1 cellular context compared by ENCODE assay signal in the genomic region with DNA sequence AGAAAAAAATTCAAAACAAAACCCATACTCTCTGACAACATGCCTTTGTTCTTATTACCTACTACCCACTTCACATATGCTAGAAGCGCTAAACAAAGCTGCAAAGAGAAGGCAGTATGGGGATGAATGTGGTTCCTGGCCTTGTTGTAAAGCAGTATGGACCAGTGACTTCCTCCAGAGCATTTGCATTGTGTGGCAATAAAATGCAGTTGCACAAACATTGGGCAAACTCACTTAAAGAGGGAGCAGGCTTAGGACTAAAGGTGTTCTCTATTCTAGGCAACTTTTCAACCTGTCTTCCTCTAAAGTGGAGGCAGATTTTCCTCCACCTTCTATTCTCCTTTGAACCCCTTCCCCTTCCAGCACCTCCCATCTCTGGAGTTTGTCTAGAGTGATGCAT.
A peak's percentile ranks its signal among the peaks of the same experiment; 100 is the strongest.
TF ChIP-seq lines count a peak whose summit lies in the region.

No MANE protein-coding gene starts in this region.

TF ChIP-seq in HepG2, 621 proteins besides CTCF, POLR2A, EP300 and RAD21:
- TF ChIP-seq, protein P1, sequence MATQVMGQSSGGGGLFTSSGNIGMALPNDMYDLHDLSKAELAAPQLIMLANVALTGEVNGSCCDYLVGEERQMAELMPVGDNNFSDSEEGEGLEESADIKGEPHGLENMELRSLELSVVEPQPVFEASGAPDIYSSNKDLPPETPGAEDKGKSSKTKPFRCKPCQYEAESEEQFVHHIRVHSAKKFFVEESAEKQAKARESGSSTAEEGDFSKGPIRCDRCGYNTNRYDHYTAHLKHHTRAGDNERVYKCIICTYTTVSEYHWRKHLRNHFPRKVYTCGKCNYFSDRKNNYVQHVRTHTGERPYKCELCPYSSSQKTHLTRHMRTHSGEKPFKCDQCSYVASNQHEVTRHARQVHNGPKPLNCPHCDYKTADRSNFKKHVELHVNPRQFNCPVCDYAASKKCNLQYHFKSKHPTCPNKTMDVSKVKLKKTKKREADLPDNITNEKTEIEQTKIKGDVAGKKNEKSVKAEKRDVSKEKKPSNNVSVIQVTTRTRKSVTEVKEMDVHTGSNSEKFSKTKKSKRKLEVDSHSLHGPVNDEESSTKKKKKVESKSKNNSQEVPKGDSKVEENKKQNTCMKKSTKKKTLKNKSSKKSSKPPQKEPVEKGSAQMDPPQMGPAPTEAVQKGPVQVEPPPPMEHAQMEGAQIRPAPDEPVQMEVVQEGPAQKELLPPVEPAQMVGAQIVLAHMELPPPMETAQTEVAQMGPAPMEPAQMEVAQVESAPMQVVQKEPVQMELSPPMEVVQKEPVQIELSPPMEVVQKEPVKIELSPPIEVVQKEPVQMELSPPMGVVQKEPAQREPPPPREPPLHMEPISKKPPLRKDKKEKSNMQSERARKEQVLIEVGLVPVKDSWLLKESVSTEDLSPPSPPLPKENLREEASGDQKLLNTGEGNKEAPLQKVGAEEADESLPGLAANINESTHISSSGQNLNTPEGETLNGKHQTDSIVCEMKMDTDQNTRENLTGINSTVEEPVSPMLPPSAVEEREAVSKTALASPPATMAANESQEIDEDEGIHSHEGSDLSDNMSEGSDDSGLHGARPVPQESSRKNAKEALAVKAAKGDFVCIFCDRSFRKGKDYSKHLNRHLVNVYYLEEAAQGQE (IDR thresholded peaks at IDR 0.05; ENCODE audit: borderline replicate concordance in 1 of 2, low read depth in 1 of 2, low read length in 2 of 2), result no peak
- peak; percentile 81 for TF ChIP-seq CEBPB (IDR thresholded peaks at IDR 0.05; ENCODE audit: borderline replicate concordance, low read depth, low read length)
- TF ChIP-seq ZNF546 (CRISPR knock-in tag; conservative IDR thresholded peaks at IDR 0.05), result no peak
- TF ChIP-seq POLR2G (IDR thresholded peaks at IDR 0.05; ENCODE audit: low read depth, low read length), result no peak
- TF ChIP-seq SIN3B (IDR thresholded peaks at IDR 0.05; ENCODE audit: low read length), result no peak
- no peak for TF ChIP-seq TCF12 (IDR thresholded peaks at IDR 0.05)
- no peak for TF ChIP-seq TCF12 (CRISPR knock-in tag; IDR thresholded peaks at IDR 0.05)
- no peak for TF ChIP-seq FOSL1 (CRISPR knock-in tag; IDR thresholded peaks at IDR 0.05; ENCODE audit: borderline replicate concordance)
- TF ChIP-seq PRPF4 (IDR thresholded peaks at IDR 0.05; ENCODE audit: low read depth, low read length, poor library complexity, severe bottlenecking), result no peak
TF ChIP-seq in HepG2: peak in this region for 1.
